9 cellular contexts compared by ENCODE assay signal in the genomic region with DNA sequence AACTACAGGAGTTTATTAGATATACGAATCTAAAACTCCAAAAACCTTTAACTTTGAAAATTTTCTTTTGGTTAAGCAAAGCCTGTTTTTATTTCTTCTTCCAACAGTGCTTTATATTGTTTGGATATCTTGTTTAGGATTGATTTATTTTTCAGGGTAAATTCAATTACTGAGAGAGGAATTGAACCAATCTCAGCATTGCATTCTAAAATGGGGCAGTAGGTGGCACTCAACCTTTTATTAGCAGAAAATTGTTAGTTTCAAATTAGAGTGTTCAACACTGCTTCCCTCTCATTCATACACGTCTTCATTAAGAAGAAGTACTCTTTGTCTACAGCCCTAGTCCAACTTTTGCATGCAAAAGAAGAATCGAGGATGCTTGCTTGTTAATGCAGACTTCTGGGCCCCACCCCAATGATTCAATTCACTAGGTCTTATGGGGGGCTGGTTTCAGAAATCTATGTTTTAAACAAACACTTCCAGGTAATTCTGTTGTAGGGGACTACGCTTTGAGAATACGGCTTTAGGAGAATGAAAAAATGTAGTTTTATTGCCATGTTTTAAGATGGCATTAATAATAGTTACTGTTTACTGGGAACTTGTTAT. TPM values are rescaled to one million over a fixed set of nuclear protein-coding genes. Genes with fewer than 3 reads are reported as not detected.
DNase-seq lines count a peak whose midpoint lies in the region; ATAC-seq and TF ChIP-seq lines count a peak whose summit lies in the region.
"Had no signal": no experiment of that assay in that cellular context is flagged by ENCODE, and none has a peak within 500 bp of the region (broad histone marks: within the 10 kb centered on the region; RNA-seq: fewer than 3 reads in every experiment).

No MANE protein-coding gene starts in this region.

- DNase-seq in NCI-H2227 (lab: John Stamatoyannopoulos, UW; ENCODE audit: unreplicated experiment) (peak; percentile 1), NCI-H2227 treated with DMSO at 0.1 percent for 48 hours (lab: John Stamatoyannopoulos, UW) (no peak), NCI-H2196 (lab: John Stamatoyannopoulos, UW; ENCODE audit: unreplicated experiment) (peak; percentile 6), fibroblast of mammary gland (ENCODE audit: low read depth) (peak; percentile 15), spleen (no peak), NCI-H187 (lab: John Stamatoyannopoulos, UW) (no peak), GOT3 (lab: John Stamatoyannopoulos, UW) (no peak)
- DNase-seq: C1 segment of cervical spinal cord had no signal

- intact Hi-C loops in spleen (cut with DNase I; ENCODE audit: low total_unique reads), result no loop called here

- H3K36me3 ChIP-seq in spleen, result peaks cover 0 to 73% (median 26%) of the 10 kb centered on the region in 6 donors

- peak overlapping the region in 4 of 8 donors; percentile 68 to 81 (median 80) for H3K27ac ChIP-seq in spleen

- TF ChIP-seq CTCF in fibroblast of mammary gland (conservative IDR thresholded peaks at IDR 0.05; ENCODE audit: control insufficient read depth, insufficient read depth, low read depth, low read length), result peak; percentile 58
- peak in 8 of 11 experiments; percentile 17 to 58 (median 48) for TF ChIP-seq CTCF in spleen (IDR thresholded peaks at IDR 0.05 in 8 of 11, conservative IDR thresholded peaks at IDR 0.05 in 3 of 11)

- no peaks in the 10 kb centered on the region for H3K9me3 ChIP-seq in spleen

- ATAC-seq in HG02623 (IDR thresholded peaks at IDR 0.05; ENCODE audit: unreplicated experiment), result no peak

- H3K4me1 ChIP-seq in spleen, result peaks cover 0 to 30% (median 2%) of the 10 kb centered on the region in 6 donors

- no peak for TF ChIP-seq POLR2A in spleen (IDR thresholded peaks at IDR 0.05)

- WGBS in spleen, 5 donors, result 72 to 85% (median 78%) methylated on average over 5 of the region's 5 CpGs

- H3K4me3 ChIP-seq in fibroblast of mammary gland (ENCODE audit: control insufficient read depth, low read depth, low read length), result no peak overlapping the region
- peak overlapping the region in 3 of 8 donors; percentile 17 to 56 (median 22) for H3K4me3 ChIP-seq in spleen

- H3K27me3 ChIP-seq in spleen (replicated peaks in 1 of 7), result no peaks in the 10 kb centered on the region

RNA-seq across cellular contexts. Expression of gene MRPL22, which starts 26.6 kb away (rescaled TPM):
- 10 to 100 TPM; 11.8 to 37.9 (median 31.5) TPM for total RNA-seq in spleen
- polyA plus RNA-seq in spleen, result 10 to 100 TPM; 37.3 to 55.0 (median 47.4) TPM

RNA-seq across cellular contexts. Expression of gene GEMIN5, which starts 29.5 kb away (rescaled TPM):
- total RNA-seq in spleen, result 10 to 100 TPM; 11.5 to 16.1 (median 14.9) TPM
- 1 to 10 TPM; 3.2 to 4.9 (median 3.7) TPM for polyA plus RNA-seq in spleen

RNA-seq across cellular contexts. Expression of gene KIF4B, which starts 46.0 kb away (rescaled TPM):
- total RNA-seq in spleen, result under 1 TPM in 4 of 7 donors, not detected in 3; 0.06 to 0.26 (median 0.16) TPM
- polyA plus RNA-seq in spleen, result not detected

Comparison
In these comparisons a context has a peak if more than half of its experiments do, and no peak if none do; other contexts are left out.
1. DNase-seq: peak in NCI-H2227 (single experiment), NCI-H2196 (single experiment) and fibroblast of mammary gland (single experiment); none in NCI-H2227 treated with DMSO at 0.1 percent for 48 hours (single experiment), spleen (single experiment), NCI-H187 (0 of 2) and GOT3 (single experiment).